9 cellular contexts compared by ENCODE assay signal in the genomic region with DNA sequence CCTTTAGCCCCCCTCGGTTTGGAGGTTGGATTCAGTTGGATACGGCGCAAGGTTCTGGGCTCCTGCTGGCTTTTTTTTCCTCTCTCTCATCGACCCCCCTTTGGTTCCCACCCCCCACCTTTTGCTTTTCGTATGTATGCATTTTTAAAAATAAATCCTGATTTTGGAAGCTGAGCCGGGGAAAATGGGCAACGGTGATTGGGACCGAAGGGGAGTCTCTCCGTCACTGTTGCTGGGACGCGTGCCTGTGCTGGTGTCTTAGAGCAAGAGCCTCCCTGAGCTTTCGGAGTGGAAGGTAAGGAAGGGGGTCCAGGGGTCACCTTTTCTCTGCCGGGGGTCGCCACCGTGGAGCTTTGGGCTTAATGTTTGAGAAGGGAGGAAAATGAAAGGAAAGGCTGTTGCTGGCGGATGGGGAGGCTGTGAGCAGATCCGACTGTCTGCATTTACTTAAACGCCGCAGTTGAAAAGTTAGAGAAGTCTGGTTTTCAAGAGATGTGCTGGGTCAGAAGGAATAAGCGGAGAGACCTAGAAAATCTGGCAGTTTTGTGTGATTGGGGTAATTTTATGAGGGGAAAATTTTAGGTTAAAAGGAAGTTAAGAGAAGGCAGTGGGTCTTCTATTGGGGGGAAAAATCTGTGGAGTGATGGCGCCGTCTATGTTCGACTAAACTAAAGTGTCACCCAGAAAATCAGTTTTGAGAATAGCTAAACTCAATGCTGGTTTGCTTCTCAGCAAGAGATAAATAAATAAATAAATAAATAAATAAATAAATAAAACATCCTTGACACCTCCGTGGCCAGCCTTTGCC. TPM values are rescaled to one million over a fixed set of nuclear protein-coding genes. Genes with fewer than 3 reads are reported as not detected.
DNase-seq lines count a peak whose midpoint lies in the region; ATAC-seq, FAIRE-seq and TF ChIP-seq lines count a peak whose summit lies in the region.
"Had no signal": no experiment of that assay in that cellular context is flagged by ENCODE, and none has a peak within 500 bp of the region (broad histone marks: within the 10 kb centered on the region; RNA-seq: fewer than 3 reads in every experiment).

No MANE protein-coding gene starts in this region.

- peak; percentile 32 for DNase-seq in activated T-cell treated with anti-CD3 and anti-CD28 coated beads, Interleukin-2, amount 50 U/mL, for 24 hours
- DNase-seq in activated T-cell treated with anti-CD3 and anti-CD28 coated beads, Interleukin-2, amount 50 U/mL, for 1 hour: no peak
- peak in 1 of 2 experiments; percentile 10 for DNase-seq in SJSA1 (ENCODE audit: low read depth in 1 of 2, low spot score in 2 of 2)
- DNase-seq in endothelial cell (ENCODE audit: low spot score): peak; percentile 27
- no peak for DNase-seq in naive thymus-derived CD4-positive, alpha-beta T cell
- no peak for DNase-seq in HTR-8/SVneo (ENCODE audit: insufficient read length, low spot score)

- POLR2A ChIA-PET in naive thymus-derived CD4-positive, alpha-beta T cell (lab: Charles Lee): no interaction called here

- peak overlapping the region; percentile 78 for H3K4me3 Mint-ChIP-seq in activated T-cell treated with anti-CD3 and anti-CD28 coated beads, Interleukin-2, amount 50 U/mL, for 24 hours
- H3K4me3 Mint-ChIP-seq in endothelial cell (ENCODE audit: unreplicated experiment): peak overlapping the region; percentile 97
- H3K4me3 Mint-ChIP-seq in naive thymus-derived CD4-positive, alpha-beta T cell: peak overlapping the region; percentile 67 to 86 (median 80)

- H3K27ac ChIP-seq in SJSA1: no peak overlapping the region
- no peak overlapping the region for H3K27ac ChIP-seq in naive thymus-derived CD4-positive, alpha-beta T cell (ENCODE audit: low read depth, low read length)

- H3K36me3 ChIP-seq in SJSA1: no peaks in the 10 kb centered on the region
- no peaks in the 10 kb centered on the region for H3K36me3 ChIP-seq in naive thymus-derived CD4-positive, alpha-beta T cell (ENCODE audit: control insufficient read depth in 2 of 3, insufficient read depth in 3 of 3, low read length in 3 of 3)

- peaks cover 9% of the 10 kb centered on the region for H3K4me1 ChIP-seq in SJSA1 (replicated peaks)
- H3K4me1 ChIP-seq in naive thymus-derived CD4-positive, alpha-beta T cell (ENCODE audit: control insufficient read depth in 2 of 2, insufficient read depth in 2 of 2, low read length in 2 of 2): no peaks in the 10 kb centered on the region

- peaks cover 43% of the 10 kb centered on the region for H3K27me3 ChIP-seq in SJSA1 (replicated peaks)
- H3K27me3 ChIP-seq in naive thymus-derived CD4-positive, alpha-beta T cell (ENCODE audit: control insufficient read depth in 2 of 2, insufficient read depth in 2 of 2, low read length in 2 of 2): peaks cover 0 to 5% of the 10 kb centered on the region in 2 donors

- H3K27ac Mint-ChIP-seq in activated T-cell treated with anti-CD3 and anti-CD28 coated beads, Interleukin-2, amount 50 U/mL, for 24 hours: no peak overlapping the region
- peak overlapping the region; percentile 22 for H3K27ac Mint-ChIP-seq in endothelial cell (ENCODE audit: unreplicated experiment)
- no peak overlapping the region for H3K27ac Mint-ChIP-seq in naive thymus-derived CD4-positive, alpha-beta T cell

- H3K9me3 Mint-ChIP-seq in activated T-cell treated with anti-CD3 and anti-CD28 coated beads, Interleukin-2, amount 50 U/mL, for 24 hours: no peaks in the 10 kb centered on the region
- no peaks in the 10 kb centered on the region for H3K9me3 Mint-ChIP-seq in endothelial cell (ENCODE audit: unreplicated experiment)
- peaks cover 0 to 6% (median 0%) of the 10 kb centered on the region in 11 donors for H3K9me3 Mint-ChIP-seq in naive thymus-derived CD4-positive, alpha-beta T cell

- CTCF ChIA-PET in naive thymus-derived CD4-positive, alpha-beta T cell (lab: Charles Lee): no interaction called here

- no peak for TF ChIP-seq CTCF in endothelial cell (IDR thresholded peaks at IDR 0.05; ENCODE audit: unreplicated experiment)

- intact Hi-C loops in naive thymus-derived CD4-positive, alpha-beta T cell (cut with micrococcal nuclease): loop anchor here (2.0 to 10.0 kb wide), 4 partner anchors 141 to 1473 kb away; no protein-coding TSS in a partner anchor

- peaks cover 20% of the 10 kb centered on the region for H3K4me1 Mint-ChIP-seq in activated T-cell treated with anti-CD3 and anti-CD28 coated beads, Interleukin-2, amount 50 U/mL, for 24 hours (ENCODE audit: low read depth)
- H3K4me1 Mint-ChIP-seq in endothelial cell (ENCODE audit: unreplicated experiment): peaks cover 32% of the 10 kb centered on the region
- H3K4me1 Mint-ChIP-seq in naive thymus-derived CD4-positive, alpha-beta T cell: peaks cover 12 to 32% (median 23%) of the 10 kb centered on the region in 7 donors

- no peaks in the 10 kb centered on the region for H3K9me3 ChIP-seq in SJSA1 (replicated peaks)
- no peaks in the 10 kb centered on the region for H3K9me3 ChIP-seq in naive thymus-derived CD4-positive, alpha-beta T cell (ENCODE audit: control insufficient read depth in 2 of 3, low read length in 3 of 3)

- no peaks in the 10 kb centered on the region for H3K36me3 Mint-ChIP-seq in activated T-cell treated with anti-CD3 and anti-CD28 coated beads, Interleukin-2, amount 50 U/mL, for 24 hours (ENCODE audit: low read depth)
- peaks cover 3% of the 10 kb centered on the region for H3K36me3 Mint-ChIP-seq in endothelial cell (ENCODE audit: low read depth, unreplicated experiment)
- peaks cover 0 to 4% (median 0%) of the 10 kb centered on the region in 5 donors for H3K36me3 Mint-ChIP-seq in naive thymus-derived CD4-positive, alpha-beta T cell

- peak overlapping the region; percentile 34 for H3K4me3 ChIP-seq in SJSA1
- peak overlapping the region; percentile 22 for H3K4me3 ChIP-seq in naive thymus-derived CD4-positive, alpha-beta T cell (ENCODE audit: low read length)

- FAIRE-seq in HTR-8/SVneo (lab: Jason Lieb, UNC): no peak
- FAIRE-seq: colon had no signal

- peaks cover 67% of the 10 kb centered on the region for H3K27me3 Mint-ChIP-seq in activated T-cell treated with anti-CD3 and anti-CD28 coated beads, Interleukin-2, amount 50 U/mL, for 24 hours
- peaks cover 16% of the 10 kb centered on the region for H3K27me3 Mint-ChIP-seq in endothelial cell (ENCODE audit: unreplicated experiment)
- H3K27me3 Mint-ChIP-seq in naive thymus-derived CD4-positive, alpha-beta T cell: peaks cover 44 to 65% (median 59%) of the 10 kb centered on the region in 5 donors

- no peak for ATAC-seq in naive thymus-derived CD4-positive, alpha-beta T cell
- ATAC-seq in HG03521 (IDR thresholded peaks at IDR 0.05; ENCODE audit: unreplicated experiment) (no peak), GM19023 (IDR thresholded peaks at IDR 0.05; ENCODE audit: unreplicated experiment) (no peak)

RNA-seq across cellular contexts. Expression of a gene that starts 0.8 kb away (rescaled TPM):
- not detected in 2 replicates for total RNA-seq in SJSA1 (2014; rRNA removed; shearing (Covaris generic))
- 2.4 TPM for total RNA-seq in endothelial cell (ENCODE audit: unreplicated experiment)
- total RNA-seq in naive thymus-derived CD4-positive, alpha-beta T cell: not detected
- polyA plus RNA-seq in naive thymus-derived CD4-positive, alpha-beta T cell: not detected

Comparison
In these comparisons a context has a peak if more than half of its experiments do, and no peak if none do; other contexts are left out.
1. DNase-seq: peak in activated T-cell treated with anti-CD3 and anti-CD28 coated beads, Interleukin-2, amount 50 U/mL, for 24 hours (single experiment) and endothelial cell (single experiment); none in activated T-cell treated with anti-CD3 and anti-CD28 coated beads, Interleukin-2, amount 50 U/mL, for 1 hour (single experiment), naive thymus-derived CD4-positive, alpha-beta T cell (0 of 9) and HTR-8/SVneo (single experiment).
2. Peak in every context shown above with its lines, with median percentiles within 50 percentile points of each other: H3K4me3 Mint-ChIP-seq.